In genomic region chr12:14403711-14404164, GRCh38 we compare ENCODE assay signal across 9 cellular contexts. TPM values are rescaled to one million over a fixed set of nuclear protein-coding genes. Genes with fewer than 3 reads are reported as not detected.
A peak's percentile ranks its signal among the peaks of the same experiment; 100 is the strongest.
DNase-seq lines count a peak whose midpoint lies in the region; ATAC-seq, FAIRE-seq and TF ChIP-seq lines count a peak whose summit lies in the region.
"Had no signal": no experiment of that assay in that cellular context is flagged by ENCODE, and none has a peak within 500 bp of the region (broad histone marks: within the 10 kb centered on the region; RNA-seq: fewer than 3 reads in every experiment).

No MANE protein-coding gene starts in this region.

- TF ChIP-seq CTCF in HepG2 (CRISPR knock-in tag; IDR thresholded peaks at IDR 0.05), result no peak
- no peak for TF ChIP-seq CTCF in transverse colon (IDR thresholded peaks at IDR 0.05)

- no peak overlapping the region for H3K4me2 ChIP-seq in HepG2 (ENCODE audit: low read depth, low read length)

- H3K36me3 ChIP-seq in HepG2 (replicated peaks in 1 of 2; ENCODE audit: control insufficient read depth in 1 of 2, insufficient read depth in 2 of 2, low read length in 2 of 2) (no peaks in the 10 kb centered on the region), transverse colon (peaks cover 0 to 1% (median 0%) of the 10 kb centered on the region in 4 donors)

- TF ChIP-seq POLR2A in HepG2 (IDR thresholded peaks at IDR 0.05; ENCODE audit: insufficient read depth in 1 of 2, low read depth in 2 of 2, low read length in 2 of 2) (no peak), transverse colon (IDR thresholded peaks at IDR 0.05) (no peak)

- no peak overlapping the region for H2AFZ ChIP-seq in HepG2 (ENCODE audit: low read length)

- H3K27ac Mint-ChIP-seq in central memory CD8-positive, alpha-beta T cell (ENCODE audit: low read depth), result peak overlapping the region; percentile 100
- H3K27ac Mint-ChIP-seq: dendritic cell treated with granulocyte-macrophage colony-stimulating factor and Interleukin-4, amounts not matched to agents 40 ng/mL and 50 ng/mL, for 4 days had no signal

- H3K27me3 Mint-ChIP-seq in central memory CD8-positive, alpha-beta T cell, result no peaks in the 10 kb centered on the region
- H3K27me3 Mint-ChIP-seq: dendritic cell treated with granulocyte-macrophage colony-stimulating factor and Interleukin-4, amounts not matched to agents 40 ng/mL and 50 ng/mL, for 4 days had no signal

- TF ChIP-seq EP300 in HepG2 (IDR thresholded peaks at IDR 0.05; ENCODE audit: low read depth in 2 of 2, low read length in 2 of 2) (no peak), HepG2 (CRISPR knock-in tag; IDR thresholded peaks at IDR 0.05; ENCODE audit: borderline replicate concordance) (no peak), transverse colon (IDR thresholded peaks at IDR 0.05; ENCODE audit: low read depth) (no peak)

- CTCF ChIA-PET in HepG2 (lab: Yijun Ruan, JAX; ENCODE audit: low intra/inter-chr PET ratio, low total read pairs), result no interaction called here

- H3K36me3 Mint-ChIP-seq in central memory CD8-positive, alpha-beta T cell (ENCODE audit: insufficient read depth), result peaks cover 20% of the 10 kb centered on the region

- no peak for TF ChIP-seq RAD21 in HepG2 (CRISPR knock-in tag; IDR thresholded peaks at IDR 0.05)

- peaks cover 9% of the 10 kb centered on the region; the same call in 1 of the 2 replicates for H3K4me1 ChIP-seq in HepG2 (ENCODE audit: insufficient read depth, low read length)
- H3K4me1 ChIP-seq in transverse colon, result peaks cover 14 to 25% (median 16%) of the 10 kb centered on the region in 4 donors

- H3K27ac ChIP-seq in HepG2 (ENCODE audit: extremely low read length, insufficient read depth, low read length), result no peak overlapping the region
- peak overlapping the region; percentile 28 to 67 (median 51) for H3K27ac ChIP-seq in transverse colon

- peak overlapping the region; percentile 70 for H3K4me3 Mint-ChIP-seq in central memory CD8-positive, alpha-beta T cell
- H3K4me3 Mint-ChIP-seq: dendritic cell treated with granulocyte-macrophage colony-stimulating factor and Interleukin-4, amounts not matched to agents 40 ng/mL and 50 ng/mL, for 4 days had no signal

- ATAC-seq in Right ventricle myocardium inferior (peak; percentile 88), HG03442 (IDR thresholded peaks at IDR 0.05; ENCODE audit: unreplicated experiment) (peak; percentile 71), HepG2 (no peak)
- peak; percentile 70 for ATAC-seq in central memory CD8-positive, alpha-beta T cell (replicated peaks; ENCODE audit: extremely low read depth, poor library complexity, severe bottlenecking)

- POLR2A ChIA-PET in HepG2 (lab: Yijun Ruan, JAX), result no interaction called here

- peaks cover 64% of the 10 kb centered on the region for H3K4me1 Mint-ChIP-seq in central memory CD8-positive, alpha-beta T cell

- no peak for FAIRE-seq in HepG2 (lab: Jason Lieb, UNC)

- intact Hi-C loops in Right ventricle myocardium inferior (cut with DNase I), result loop anchor here (5.0 kb wide), 1 partner anchor 39 kb away; no protein-coding TSS in a partner anchor
- intact Hi-C loops in cardiac septum (cut with DNase I), result no loop called here
- intact Hi-C loops in HepG2 (cut with micrococcal nuclease; ENCODE audit: unreplicated experiment), result no loop called here
- intact Hi-C loops in transverse colon (cut with DNase I; ENCODE audit: low total_unique reads), result no loop called here

- no peak overlapping the region for H3K9ac ChIP-seq in HepG2 (ENCODE audit: insufficient read depth, low read depth, low read length)

- no peaks in the 10 kb centered on the region for H3K9me3 Mint-ChIP-seq in central memory CD8-positive, alpha-beta T cell

- H3K9me3 ChIP-seq in HepG2 (ENCODE audit: low read length), result no peaks in the 10 kb centered on the region
- peaks cover 9 to 13% of the 10 kb centered on the region in 2 donors for H3K9me3 ChIP-seq in transverse colon

- peaks cover 12% of the 10 kb centered on the region for H3K79me2 ChIP-seq in HepG2 (ENCODE audit: insufficient read depth, low read length)

- no peaks in the 10 kb centered on the region for H4K20me1 ChIP-seq in HepG2 (ENCODE audit: insufficient read depth, low read length)

- WGBS in HepG2 (ENCODE audit: low lambda C conversion rate), result 35% methylated on average over 1 of the region's 1 CpG
- 0% methylated on average over 1 of the region's 1 CpG for WGBS in transverse colon (ENCODE audit: low coverage in 1 of 2), 2 donors

- DNase-seq in Right ventricle myocardium inferior (ENCODE audit: missing footprints) (no peak), cardiac septum (ENCODE audit: low spot score) (no peak), NCI-H69 (lab: John Stamatoyannopoulos, UW) (peak; percentile 90), HepG2 (ENCODE audit: low spot score) (no peak), transverse colon (no peak), GM19240 (ENCODE audit: insufficient read length, low spot score) (no peak)
- DNase-seq in central memory CD8-positive, alpha-beta T cell (ENCODE audit: low spot score in 2 of 2), result no peak

- BruUV-seq in HepG2 (replicated peaks; lab: Mats Ljungman, UMichigan), result no TSS peak

- H3K4me3 ChIP-seq in HepG2 (replicated peaks in 1 of 3; ENCODE audit: insufficient read depth in 1 of 3, low read depth in 2 of 3, low read length in 3 of 3) (no peak overlapping the region), transverse colon (no peak overlapping the region)

- in situ Hi-C loops in HepG2 (cut with HindIII; ENCODE audit: extremely low pct_ligation_motif_present, low pct_unique_long_range_greater_than_20kb) (no loop called here), transverse colon (cut with MboI; ENCODE audit: low pct_ligation_motif_present in 1 of 4, low pct_unique_long_range_greater_than_20kb in 1 of 4, low sequenced_read_pairs in 3 of 4) (no loop called here)

- H3K27me3 ChIP-seq in HepG2 (ENCODE audit: control insufficient read depth in 1 of 2, insufficient read depth in 2 of 2, low read length in 2 of 2) (no peaks in the 10 kb centered on the region), transverse colon (no peaks in the 10 kb centered on the region)

TF ChIP-seq in HepG2, 621 proteins besides CTCF, POLR2A, EP300 and RAD21:
- TF ChIP-seq ZNF660 (CRISPR knock-in tag; IDR thresholded peaks at IDR 0.05; ENCODE audit: borderline replicate concordance, low read depth), result no peak
- TF ChIP-seq RFX3 (CRISPR knock-in tag; IDR thresholded peaks at IDR 0.05), result peak; percentile 47; the same call in 1 of the 2 replicates
- TF ChIP-seq KLF13 (CRISPR knock-in tag; IDR thresholded peaks at IDR 0.05), result no peak
- no peak for TF ChIP-seq ZNF432 (CRISPR knock-in tag; IDR thresholded peaks at IDR 0.05; ENCODE audit: borderline replicate concordance)
- no peak for TF ChIP-seq SRSF4 (IDR thresholded peaks at IDR 0.05; ENCODE audit: low read depth, low read length, poor library complexity, severe bottlenecking)

RNA-seq across cellular contexts. Expression of gene ATF7IP, which starts 38.3 kb away (rescaled TPM):
- 57.1 TPM for total RNA-seq in Right ventricle myocardium inferior
- total RNA-seq in cardiac septum, result 61.6 TPM
- total RNA-seq in HepG2 (2016; rRNA removed; fragmentation: Illumina TruSeq; extraction: Trizol), result 11.8 and 15.2 TPM in 2 replicates
- 13.2 and 15.0 TPM in 2 replicates for total RNA-seq in HepG2 (2016; cell fraction: cytosol; rRNA removed; fragmentation: Illumina TruSeq; extraction: Trizol; ENCODE audit: low read depth)
- total RNA-seq in HepG2 (2016; cell fraction: insoluble cytoplasmic fraction; rRNA removed; fragmentation: Illumina TruSeq; extraction: Trizol), result 7.3 and 14.4 TPM in 2 replicates
- 15.8 and 17.6 TPM in 2 replicates for total RNA-seq in HepG2 (2016; cell fraction: membrane; rRNA removed; fragmentation: Illumina TruSeq; extraction: Trizol)
- 12.9 and 14.6 TPM in 2 replicates for total RNA-seq in HepG2 (2016; cell fraction: nucleus; rRNA removed; fragmentation: Illumina TruSeq; extraction: Trizol)
- polyA plus RNA-seq in HepG2 (2011; rRNA removed), result 1.5 and 1.8 TPM in 2 replicates
- polyA plus RNA-seq in HepG2 (2011; cell fraction: cytosol; rRNA removed), result 0.78 and 0.96 TPM in 2 replicates
- polyA plus RNA-seq in HepG2 (2011; cell fraction: nucleus; rRNA removed), result 1.6 and 1.9 TPM in 2 replicates
- 1.4 and 4.3 TPM in 2 replicates for polyA plus RNA-seq in HepG2 (2012)
- 0.19 and 0.22 TPM in 2 replicates for polyA plus RNA-seq in HepG2 (2016; cell fraction: cytosol; fragmentation: Illumina TruSeq; extraction: Trizol; ENCODE audit: low read depth)
- polyA plus RNA-seq in HepG2 (2016; cell fraction: insoluble cytoplasmic fraction; fragmentation: Illumina TruSeq; extraction: Trizol; ENCODE audit: low read depth), result 5.7 and 6.5 TPM in 2 replicates
- polyA plus RNA-seq in HepG2 (2016; cell fraction: membrane; fragmentation: Illumina TruSeq; extraction: Trizol; ENCODE audit: low read depth), result 0.56 and 0.68 TPM in 2 replicates
- 3.9 and 4.7 TPM in 2 replicates for polyA plus RNA-seq in HepG2 (2016; cell fraction: nucleus; fragmentation: Illumina TruSeq; extraction: Trizol; ENCODE audit: insufficient read depth, low read depth)
- 12.7 and 41.4 TPM in 2 replicates for polyA minus RNA-seq in HepG2 (2011; rRNA and poly(A)+ RNA removed; ENCODE audit: low replicate concordance)
- polyA minus RNA-seq in HepG2 (2011; cell fraction: cytosol; rRNA and poly(A)+ RNA removed), result 4.7 TPM in 2 replicates
- 15.3 and 17.4 TPM in 2 replicates for polyA minus RNA-seq in HepG2 (2011; cell fraction: nucleus; rRNA and poly(A)+ RNA removed)
- 100 to 1,000 TPM in 2 of 4 donors, 10 to 100 TPM in 2; 32.2 to 159 (median 85.3) TPM for total RNA-seq in transverse colon
